25 cellular contexts compared by ENCODE assay signal in the genomic region with DNA sequence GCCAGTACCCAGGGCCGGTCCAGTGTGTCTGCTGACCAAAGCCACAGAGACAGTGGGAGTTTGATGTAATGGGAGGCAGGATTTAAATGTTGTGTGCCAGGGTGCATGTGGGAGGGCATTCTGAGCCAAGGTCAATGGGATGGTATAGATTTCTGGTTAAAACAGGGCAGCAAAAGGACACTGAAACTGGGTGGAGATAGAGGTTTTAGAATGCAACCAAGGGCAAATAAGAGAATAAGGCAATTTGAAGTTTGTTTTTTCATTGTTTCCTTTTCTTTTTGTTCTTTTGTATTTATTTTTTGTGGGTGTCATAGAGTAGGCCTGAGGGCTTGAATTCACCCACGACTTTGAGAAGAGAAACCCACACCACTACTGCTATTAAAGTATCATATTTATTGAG.
"Had no signal": no experiment of that assay in that cellular context is flagged by ENCODE, and none has a peak within 500 bp of the region (broad histone marks: within the 10 kb centered on the region; RNA-seq: fewer than 3 reads in every experiment).

No MANE protein-coding gene starts in this region.

- DNase-seq: activated CD4-positive, alpha-beta T cell treated with anti-CD3 and anti-CD28 coated beads for 4 hours; activated CD4-positive, alpha-beta T cell treated with anti-CD3 and anti-CD28 coated beads, Interleukin-2, amount 50 U/mL, for 48 hours; activated CD4-positive, CD25-positive, alpha-beta regulatory T cell; activated CD8-positive, alpha-beta memory T cell treated with anti-CD3 and anti-CD28 coated beads, Interleukin-2, amount 50 U/mL, for 48 hours; activated effector memory CD4-positive, alpha-beta T cell treated with Interleukin-2 at 50 U/mL for 16 hours; activated naive CD4-positive, alpha-beta T cell treated with anti-CD3 and anti-CD28 coated beads, Interleukin-2, amount 10 ng/mL, durations not matched to agents 7 days and 5 days; activated T-cell treated with anti-CD3 and anti-CD28 coated beads, Interleukin-2, amount 50 U/mL, for 48 hours; amygdala; cerebellar nuclear complex; cortex of kidney; endodermal cell; heart right ventricle; kidney; lower lobe of right lung; natural killer cell; retina; sigmoid colon; stimulated activated CD4-positive, alpha-beta T cell treated with anti-CD3 and anti-CD28 coated beads, Interleukin-4, amount 100 ng/mL, for 24 hours; stimulated activated naive CD8-positive, alpha-beta T cell treated with anti-CD3 and anti-CD28 coated beads, Interleukin-15, Interleukin-2, amounts not matched to agents 100 U/mL and 50 U/mL, for 24 hours; tibial artery had no signal

- H3K27ac ChIP-seq: heart right ventricle, lower lobe of right lung, sigmoid colon, tibial artery had no signal

- FAIRE-seq: bronchial epithelial cell, kidney, urothelium cell line had no signal

- H3K9me3 ChIP-seq: heart right ventricle, lower lobe of right lung, sigmoid colon, tibial artery had no signal

- H3K4me3 Mint-ChIP-seq: activated naive CD4-positive, alpha-beta T cell treated with anti-CD3 and anti-CD28 coated beads, Interleukin-2, amount 10 ng/mL, durations not matched to agents 7 days and 5 days; endodermal cell; mesothelial cell of epicardium; natural killer cell; T-helper 1 cell treated with Interleukin-12 subunit alpha and Interleukin-12 subunit beta and Interleukin-4 antibody, amounts not matched to agents 30 μg/mL and 1 μg/mL, for 36 hours had no signal

- H3K36me3 Mint-ChIP-seq: activated naive CD4-positive, alpha-beta T cell treated with anti-CD3 and anti-CD28 coated beads, Interleukin-2, amount 10 ng/mL, durations not matched to agents 7 days and 5 days; mesothelial cell of epicardium; natural killer cell had no signal

- H3K9me3 Mint-ChIP-seq: activated naive CD4-positive, alpha-beta T cell treated with anti-CD3 and anti-CD28 coated beads, Interleukin-2, amount 10 ng/mL, durations not matched to agents 7 days and 5 days; endodermal cell; mesothelial cell of epicardium; natural killer cell; T-helper 1 cell treated with Interleukin-12 subunit alpha and Interleukin-12 subunit beta and Interleukin-4 antibody, amounts not matched to agents 30 μg/mL and 1 μg/mL, for 36 hours had no signal

- H3K36me3 ChIP-seq: heart right ventricle, lower lobe of right lung, sigmoid colon, tibial artery had no signal

- ATAC-seq: heart right ventricle; left lobe of liver; natural killer cell; stimulated activated naive CD8-positive, alpha-beta T cell treated with anti-CD3 and anti-CD28 coated beads, Interleukin-15, Interleukin-2, amounts not matched to agents 100 U/mL and 50 U/mL, for 24 hours had no signal

- H3K4me1 ChIP-seq: sigmoid colon, tibial artery had no signal

- H3K27ac Mint-ChIP-seq: activated naive CD4-positive, alpha-beta T cell treated with anti-CD3 and anti-CD28 coated beads, Interleukin-2, amount 10 ng/mL, durations not matched to agents 7 days and 5 days; endodermal cell; mesothelial cell of epicardium; natural killer cell; T-helper 1 cell treated with Interleukin-12 subunit alpha and Interleukin-12 subunit beta and Interleukin-4 antibody, amounts not matched to agents 30 μg/mL and 1 μg/mL, for 36 hours had no signal

- H3K27me3 ChIP-seq: heart right ventricle, sigmoid colon, tibial artery had no signal

- H3K4me3 ChIP-seq: heart right ventricle, lower lobe of right lung, sigmoid colon, tibial artery had no signal
